In genomic region chr5:84322646-84323045, GRCh38 we compare ENCODE assay signal across 23 cellular contexts.
"Had no signal": no experiment of that assay in that cellular context is flagged by ENCODE, and none has a peak within 500 bp of the region (broad histone marks: within the 10 kb centered on the region; RNA-seq: fewer than 3 reads in every experiment).

No MANE protein-coding gene starts in this region.

- H3K36me3 ChIP-seq: colonic mucosa, esophagus squamous epithelium, gastrocnemius medialis, heart right ventricle, left lung, lower lobe of right lung had no signal

- H3K27ac ChIP-seq: colonic mucosa, epithelial cell of prostate, esophagus squamous epithelium, gastrocnemius medialis, heart right ventricle, left lung, lower lobe of right lung had no signal

- H3K4me3 ChIP-seq: colonic mucosa, esophagus squamous epithelium, gastrocnemius medialis, heart right ventricle, left lung, lower lobe of right lung, mucosa of descending colon had no signal

- DNase-seq: colonic mucosa; cortex of kidney; effector CD8-positive, alpha-beta T cell; effector memory CD8-positive, alpha-beta T cell; endodermal cell; erythroblast; esophagus squamous epithelium; foreskin fibroblast; foreskin melanocyte; gastrocnemius medialis; glutamatergic neuron; head of caudate nucleus; heart right ventricle; hippocampal formation; left cardiac atrium; left lung; left ventricle myocardium superior; lower lobe of right lung; mesenchymal stem cell; mucosa of descending colon; naive B cell had no signal

- H3K4me1 ChIP-seq: colonic mucosa, esophagus squamous epithelium, gastrocnemius medialis, heart right ventricle, left lung, lower lobe of right lung had no signal

- ATAC-seq: effector memory CD8-positive, alpha-beta T cell; esophagus mucosa; gastrocnemius medialis; heart right ventricle; left cardiac atrium; left lung; left ventricle myocardium superior; lower lobe of right lung; mucosa of descending colon had no signal

- H3K9me3 ChIP-seq: colonic mucosa, gastrocnemius medialis had no signal
